Comparison of ENCODE assay signal across 34 cellular contexts in genomic region chr1:73218995-73219546, GRCh38.
"Had no signal": no experiment of that assay in that cellular context is flagged by ENCODE, and none has a peak within 500 bp of the region (broad histone marks: within the 10 kb centered on the region; RNA-seq: fewer than 3 reads in every experiment).

No MANE protein-coding gene starts in this region.

- H3K9ac ChIP-seq: KMS-11 had no signal

- H3K36me3 ChIP-seq: MG63 had no signal

- H3K27ac ChIP-seq: KMS-11 had no signal

- H3K4me3 ChIP-seq: MG63 had no signal

- H3K27me3 ChIP-seq: MG63 had no signal

- H3K9me3 ChIP-seq: MG63 had no signal

- H3K4me2 ChIP-seq: KMS-11 had no signal

- DNase-seq: Karpas-422, Kasumi-1, MG63, MM.1S, MV-4-11, NCI-H1048, NCI-H1092, NCI-H1092 treated with DMSO at 0.1 percent for 48 hours, NCI-H1105, NCI-H1105 treated with DMSO at 0.1 percent for 48 hours, NCI-H1417, NCI-H1417 treated with DMSO at 0.1 percent for 48 hours, NCI-H1436, NCI-H1436 treated with DMSO at 0.1 percent for 48 hours, NCI-H146, NCI-H1694, NCI-H1694 treated with DMSO at 0.1 percent for 48 hours, NCI-H187, NCI-H187 treated with DMSO at 0.1 percent for 48 hours, NCI-H1930, NCI-H2029, NCI-H2029 treated with DMSO at 0.1 percent for 48 hours, NCI-H2081, NCI-H2081 treated with DMSO at 0.1 percent for 48 hours, NCI-H2107, NCI-H2171, NCI-H2171 treated with DMSO at 0.1 percent for 48 hours, NCI-H2227 treated with DMSO at 0.1 percent for 48 hours, NCI-H226, NCI-H345, NCI-H446, NCI-H446 treated with DMSO at 0.1 percent for 48 hours, NCI-H510A had no signal
